26 cellular contexts compared by ENCODE assay signal in the genomic region with DNA sequence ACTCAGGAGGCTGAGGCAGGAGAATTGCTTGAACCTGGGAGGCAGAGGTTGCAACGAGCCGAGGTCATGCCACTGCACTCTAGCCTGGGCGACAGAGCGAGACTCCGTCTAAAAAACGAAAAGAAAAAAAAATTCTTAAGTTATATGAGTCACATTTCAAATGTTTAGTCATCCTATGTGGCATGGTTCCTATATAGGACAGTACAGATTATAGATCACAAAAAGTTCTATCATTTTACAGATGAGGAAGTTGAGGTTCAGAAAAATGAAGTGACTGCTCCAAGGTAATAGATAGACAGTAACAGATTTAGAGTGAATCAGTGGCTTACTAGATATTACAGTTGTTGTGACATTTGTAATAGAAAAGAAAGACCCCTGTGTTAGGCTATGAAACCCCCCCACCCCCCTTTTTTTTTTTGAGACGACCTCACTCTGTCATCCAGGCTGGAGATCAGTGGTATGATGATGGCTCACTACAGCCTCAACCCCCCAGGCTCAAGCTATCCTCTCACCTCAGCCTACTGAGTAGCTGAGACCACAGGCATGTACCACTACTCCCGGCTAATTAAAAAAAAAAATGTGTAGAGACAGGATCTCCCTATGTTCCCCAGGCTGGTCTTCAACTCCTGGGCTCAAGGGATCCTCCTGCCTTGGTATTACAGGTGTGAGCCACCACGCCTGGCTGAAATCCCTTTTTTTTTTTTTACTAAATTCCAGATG. TPM values are rescaled to one million over a fixed set of nuclear protein-coding genes. Genes with fewer than 3 reads are reported as not detected.
DNase-seq lines count a peak whose midpoint lies in the region; ATAC-seq and FAIRE-seq lines count a peak whose summit lies in the region.
"Had no signal": no experiment of that assay in that cellular context is flagged by ENCODE, and none has a peak within 500 bp of the region (broad histone marks: within the 10 kb centered on the region; RNA-seq: fewer than 3 reads in every experiment).

No MANE protein-coding gene starts in this region.

- H3K9me3 Mint-ChIP-seq in effector memory CD8-positive, alpha-beta T cell = no peaks in the 10 kb centered on the region
- no peaks in the 10 kb centered on the region for H3K9me3 Mint-ChIP-seq in natural killer cell treated with Interleukin-12 subunit alpha and Interleukin-12 subunit beta and Interleukin-15 and Interleukin-18, amount 100 ng/mL, for 72 hours
- H3K9me3 Mint-ChIP-seq: activated T-helper 2 cell treated with anti-CD3 and anti-CD28 coated beads, Interferon-gamma antibody, Interleukin-2, Interleukin-4, amounts not matched to agents 10 μg/mL and 5 μg/mL and 100 μg/mL, durations not matched to agents 14 hours and 24 hours and 36 hours; CD8-positive, alpha-beta memory T cell; H9; memory B cell had no signal

- no peak overlapping the region for H3K27ac Mint-ChIP-seq in effector memory CD8-positive, alpha-beta T cell
- no peak overlapping the region for H3K27ac Mint-ChIP-seq in natural killer cell treated with Interleukin-12 subunit alpha and Interleukin-12 subunit beta and Interleukin-15 and Interleukin-18, amount 100 ng/mL, for 72 hours
- H3K27ac Mint-ChIP-seq: activated T-helper 2 cell treated with anti-CD3 and anti-CD28 coated beads, Interferon-gamma antibody, Interleukin-2, Interleukin-4, amounts not matched to agents 10 μg/mL and 5 μg/mL and 100 μg/mL, durations not matched to agents 14 hours and 24 hours and 36 hours; brain; H9; memory B cell had no signal

- no peak overlapping the region for H3K4me3 Mint-ChIP-seq in effector memory CD8-positive, alpha-beta T cell
- no peak overlapping the region for H3K4me3 Mint-ChIP-seq in natural killer cell treated with Interleukin-12 subunit alpha and Interleukin-12 subunit beta and Interleukin-15 and Interleukin-18, amount 100 ng/mL, for 72 hours
- H3K4me3 Mint-ChIP-seq: brain; CD8-positive, alpha-beta memory T cell; H9; memory B cell had no signal

- no peaks in the 10 kb centered on the region for H3K27me3 Mint-ChIP-seq in effector memory CD8-positive, alpha-beta T cell
- no peaks in the 10 kb centered on the region for H3K27me3 Mint-ChIP-seq in natural killer cell treated with Interleukin-12 subunit alpha and Interleukin-12 subunit beta and Interleukin-15 and Interleukin-18, amount 100 ng/mL, for 72 hours
- H3K27me3 Mint-ChIP-seq: brain; CD8-positive, alpha-beta memory T cell; memory B cell had no signal

- H3K4me1 Mint-ChIP-seq in effector memory CD8-positive, alpha-beta T cell (ENCODE audit: low read depth in 2 of 2) = peaks cover 36 to 58% of the 10 kb centered on the region in 2 donors
- peaks cover 24 to 30% of the 10 kb centered on the region in 2 donors for H3K4me1 Mint-ChIP-seq in natural killer cell treated with Interleukin-12 subunit alpha and Interleukin-12 subunit beta and Interleukin-15 and Interleukin-18, amount 100 ng/mL, for 72 hours (ENCODE audit: low read depth in 2 of 2)

- peaks cover 5% of the 10 kb centered on the region for H3K36me3 Mint-ChIP-seq in effector memory CD8-positive, alpha-beta T cell (ENCODE audit: insufficient read depth)
- H3K36me3 Mint-ChIP-seq in natural killer cell treated with Interleukin-12 subunit alpha and Interleukin-12 subunit beta and Interleukin-15 and Interleukin-18, amount 100 ng/mL, for 72 hours = no peaks in the 10 kb centered on the region

- ATAC-seq in activated CD4-positive, CD25-positive, alpha-beta regulatory T cell treated with anti-CD3 and anti-CD28 coated beads, Interleukin-2, amount 50 U/mL, for 24 hours = peak; percentile 48 to 74
- ATAC-seq in effector memory CD8-positive, alpha-beta T cell (replicated peaks) = peak; percentile 24
- ATAC-seq in natural killer cell treated with Interleukin-12 subunit alpha and Interleukin-12 subunit beta and Interleukin-15 and Interleukin-18, amount 100 ng/mL, for 72 hours = no peak
- ATAC-seq: heart right ventricle, HepG2, left colon, psoas muscle had no signal

- peak; percentile 87 for FAIRE-seq in RCC 7860 (lab: Jason Lieb, UNC)
- FAIRE-seq: GM12891, HepG2 had no signal

- DNase-seq in activated CD4-positive, CD25-positive, alpha-beta regulatory T cell treated with anti-CD3 and anti-CD28 coated beads, Interleukin-2, amount 50 U/mL, for 72 hours = no peak
- DNase-seq in ELR (ENCODE audit: low read depth) = peak; percentile 46
- peak; percentile 65 for DNase-seq in RCC 7860 (ENCODE audit: low spot score)
- DNase-seq in effector memory CD8-positive, alpha-beta T cell = no peak
- no peak for DNase-seq in cerebellar cortex (ENCODE audit: low spot score)
- DNase-seq in natural killer cell treated with Interleukin-12 subunit alpha and Interleukin-12 subunit beta and Interleukin-15 and Interleukin-18, amount 100 ng/mL, for 72 hours (ENCODE audit: low spot score) = no peak
- no peak for DNase-seq in G401 (ENCODE audit: low spot score)
- DNase-seq: 8988T; AML-193; CD8-positive, alpha-beta memory T cell; effector CD4-positive, alpha-beta T cell; H9; heart right ventricle; left colon; NCI-H1105 treated with DMSO at 0.1 percent for 48 hours; NCI-H2029 treated with DMSO at 0.1 percent for 48 hours; NCI-H82; psoas muscle; Right ventricle myocardium superior; stimulated activated CD8-positive, alpha-beta memory T cell treated with anti-CD3 and anti-CD28 coated beads, Interleukin-4, amount 100 ng/mL, for 48 hours had no signal

- in situ Hi-C loops in G401 (cut with HindIII; ENCODE audit: low sequenced_read_pairs) = no loop called here

RNA-seq across cellular contexts. Expression of gene PTPN4, which starts 22.7 kb away (rescaled TPM):
- total RNA-seq in natural killer cell treated with Interleukin-12 subunit alpha and Interleukin-12 subunit beta and Interleukin-15 and Interleukin-18, amount 100 ng/mL, for 72 hours = 10 to 100 TPM; 56.5 to 80.8 TPM
- total RNA-seq in G401 (2014; rRNA removed; shearing (Covaris generic)) = 14.0 and 33.9 TPM in 2 replicates

Comparison
In these comparisons a context has a peak if more than half of its experiments do, and no peak if none do; other contexts are left out.
1. ATAC-seq: peak in activated CD4-positive, CD25-positive, alpha-beta regulatory T cell treated with anti-CD3 and anti-CD28 coated beads, Interleukin-2, amount 50 U/mL, for 24 hours (2 of 2) and effector memory CD8-positive, alpha-beta T cell (single experiment); none in natural killer cell treated with Interleukin-12 subunit alpha and Interleukin-12 subunit beta and Interleukin-15 and Interleukin-18, amount 100 ng/mL, for 72 hours (0 of 2).
2. DNase-seq: peak in ELR (single experiment) and RCC 7860 (single experiment); none in activated CD4-positive, CD25-positive, alpha-beta regulatory T cell treated with anti-CD3 and anti-CD28 coated beads, Interleukin-2, amount 50 U/mL, for 72 hours (single experiment), effector memory CD8-positive, alpha-beta T cell (0 of 3), cerebellar cortex (single experiment), natural killer cell treated with Interleukin-12 subunit alpha and Interleukin-12 subunit beta and Interleukin-15 and Interleukin-18, amount 100 ng/mL, for 72 hours (single experiment) and G401 (single experiment).